In genomic region chr2:203900298-203900697, GRCh38 we compare ENCODE assay signal across 27 cellular contexts.
"Had no signal": no experiment of that assay in that cellular context is flagged by ENCODE, and none has a peak within 500 bp of the region (broad histone marks: within the 10 kb centered on the region; RNA-seq: fewer than 3 reads in every experiment).

No MANE protein-coding gene starts in this region.

- DNase-seq: activated CD4-positive, alpha-beta memory T cell treated with anti-CD3 and anti-CD28 coated beads, Interleukin-2, amount 10 ng/mL, durations not matched to agents 7 days and 5 days; activated CD4-positive, alpha-beta T cell treated with anti-CD3 and anti-CD28 coated beads, Interleukin-2, amount 10 ng/mL, durations not matched to agents 24 days and 14 days; activated CD4-positive, CD25-positive, alpha-beta regulatory T cell treated with anti-CD3 and anti-CD28 coated beads, Interleukin-2, amount 50 U/mL, for 72 hours; activated CD8-positive, alpha-beta memory T cell treated with anti-CD3 and anti-CD28 coated beads, Interleukin-2, amount 50 U/mL, for 48 hours; activated gamma-delta T cell; activated naive CD4-positive, alpha-beta T cell treated with anti-CD3 and anti-CD28 coated beads, Interleukin-2, amount 10 ng/mL, durations not matched to agents 7 days and 5 days; activated naive CD8-positive, alpha-beta T cell treated with anti-CD3 and anti-CD28 coated beads, Interleukin-2, amount 10 ng/mL, durations not matched to agents 7 days and 5 days; activated T-cell treated with anti-CD3 and anti-CD28 coated beads, Interleukin-2, amount 50 U/mL, for 24 hours; caudate nucleus; cortex of kidney; foreskin keratinocyte; heart right ventricle; left ventricle myocardium inferior; mesendoderm; retina; small intestine; stimulated activated CD4-positive, alpha-beta T cell treated with anti-CD3 and anti-CD28 coated beads, Interleukin-4, amount 100 ng/mL, for 4 hours; stimulated activated CD8-positive, alpha-beta memory T cell treated with anti-CD3 and anti-CD28 coated beads, Interleukin-4, amount 100 ng/mL, for 48 hours; stimulated activated naive CD8-positive, alpha-beta T cell treated with anti-CD3 and anti-CD28 coated beads, Interleukin-15, amount 100 ng/mL, for 72 hours; T-helper 17 cell; T1000; testis; uterus had no signal

- H3K9me3 ChIP-seq: testis had no signal

- H3K4me1 ChIP-seq: foreskin keratinocyte, left ventricle myocardium inferior, testis, uterus had no signal

- H3K4me3 ChIP-seq: heart right ventricle, left ventricle myocardium inferior, lung, testis, uterus had no signal

- H3K27me3 ChIP-seq: heart right ventricle, testis, uterus had no signal

- H3K36me3 ChIP-seq: heart right ventricle, left ventricle myocardium inferior, uterus had no signal

- H3K27ac ChIP-seq: foreskin keratinocyte, heart right ventricle, left ventricle myocardium inferior, testis, uterus had no signal

- ATAC-seq: foreskin keratinocyte; heart right ventricle; natural killer cell treated with Interleukin-12 subunit alpha and Interleukin-12 subunit beta and Interleukin-15 and Interleukin-18, amount 100 ng/mL, for 72 hours; sciatic nerve; stimulated activated memory B cell treated with anti-CD40 and anti-IgM and Interleukin-4, amounts not matched to agents 10 μg/mL and 1 μg/mL and 100 μg/mL, for 72 hours; stimulated activated naive CD8-positive, alpha-beta T cell treated with anti-CD3 and anti-CD28 coated beads, Interleukin-15, amount 100 ng/mL, for 72 hours; T-helper 17 cell had no signal
